5 cellular contexts compared by ENCODE assay signal in genomic region chr9:100927778-100928177, GRCh38.
"Had no signal": no experiment of that assay in that cellular context is flagged by ENCODE, and none has a peak within 500 bp of the region (broad histone marks: within the 10 kb centered on the region; RNA-seq: fewer than 3 reads in every experiment).

No MANE protein-coding gene starts in this region.

- DNase-seq: IMR-90, KBM-7 had no signal

- H3K27ac ChIP-seq: HL-60 had no signal

- H3K4me3 ChIP-seq: K562 had no signal

- ATAC-seq: HepG2, K562 had no signal
